30 cellular contexts compared by ENCODE assay signal in the genomic region with DNA sequence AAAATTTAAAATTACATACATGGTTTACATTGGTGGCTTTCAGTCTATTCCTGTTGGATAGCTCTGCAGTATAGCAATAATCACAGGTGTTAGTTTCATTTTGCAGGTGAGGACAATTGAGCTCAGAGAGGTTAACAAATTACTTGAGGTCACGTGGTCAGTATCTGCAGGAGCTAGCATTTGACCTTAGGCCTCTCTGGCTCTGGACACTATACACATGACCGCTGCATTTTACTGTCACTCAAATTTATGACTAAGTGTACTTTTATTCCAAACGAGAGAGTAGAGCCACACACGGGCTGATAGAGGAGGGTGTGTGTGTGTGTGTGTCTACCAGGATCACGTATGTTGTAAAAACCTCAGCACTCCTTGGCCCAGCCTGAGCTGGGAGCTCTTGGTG.
"Had no signal": no experiment of that assay in that cellular context is flagged by ENCODE, and none has a peak within 500 bp of the region (broad histone marks: within the 10 kb centered on the region; RNA-seq: fewer than 3 reads in every experiment).

No MANE protein-coding gene starts in this region.

- H3K36me3 Mint-ChIP-seq: activated CD8-positive, alpha-beta memory T cell treated with anti-CD3 and anti-CD28 coated beads, Interleukin-2, amount 10 ng/mL, durations not matched to agents 7 days and 5 days; activated naive CD8-positive, alpha-beta T cell treated with anti-CD3 and anti-CD28 coated beads for 36 hours; immature natural killer cell; stimulated activated effector memory CD8-positive, alpha-beta T cell treated with anti-CD3 and anti-CD28 coated beads, Interleukin-12 subunit alpha, Interleukin-12 subunit beta, amount 100 ng/mL, for 72 hours had no signal

- H3K27me3 Mint-ChIP-seq: activated CD4-positive, alpha-beta T cell treated with anti-CD3 and anti-CD28 coated beads for 36 hours; activated CD8-positive, alpha-beta memory T cell treated with anti-CD3 and anti-CD28 coated beads, Interleukin-2, amount 10 ng/mL, durations not matched to agents 7 days and 5 days; progenitor cell of endocrine pancreas; stimulated activated naive CD8-positive, alpha-beta T cell treated with anti-CD3 and anti-CD28 coated beads, Interleukin-15, Interleukin-2, amounts not matched to agents 100 ng/mL and 50 ng/mL, for 24 hours had no signal

- H3K4me1 ChIP-seq: adrenal gland, colonic mucosa, uterus had no signal

- H3K36me3 ChIP-seq: adrenal gland, cardiac muscle cell, colonic mucosa, gastrocnemius medialis, left ventricle myocardium inferior, ovary, thoracic aorta, uterus had no signal

- DNase-seq: activated CD4-positive, alpha-beta T cell treated with anti-CD3 and anti-CD28 coated beads for 36 hours; activated CD4-positive, CD25-positive, alpha-beta regulatory T cell; activated CD8-positive, alpha-beta memory T cell treated with anti-CD3 and anti-CD28 coated beads, Interleukin-2, amount 10 ng/mL, durations not matched to agents 7 days and 5 days; activated CD8-positive, alpha-beta T cell treated with anti-CD3 and anti-CD28 coated beads, Interleukin-2, amount 10 ng/mL, durations not matched to agents 7 days and 5 days; activated naive CD4-positive, alpha-beta T cell treated with Interleukin-2 at 50 U/mL for 16 hours; activated naive CD8-positive, alpha-beta T cell treated with anti-CD3 and anti-CD28 coated beads for 36 hours; activated T-cell treated with anti-CD3 and anti-CD28 coated beads, Interleukin-2, amount 50 U/mL, for 48 hours; adrenal gland; aorta; body of pancreas; cerebellar nuclear complex; colonic mucosa; effector memory CD4-positive, alpha-beta T cell; gastrocnemius medialis; glutamatergic neuron; hippocampal formation; immature natural killer cell; left ventricle myocardium inferior; ovary; stimulated activated CD4-positive, alpha-beta T cell treated with anti-CD3 and anti-CD28 coated beads, Interleukin-4, amount 100 ng/mL, for 24 hours; trophoblast cell; uterus had no signal

- ATAC-seq: activated CD4-positive, alpha-beta T cell treated with anti-CD3 and anti-CD28 coated beads for 36 hours; activated CD8-positive, alpha-beta memory T cell treated with anti-CD3 and anti-CD28 coated beads, Interleukin-2, amount 10 ng/mL, durations not matched to agents 7 days and 5 days; activated CD8-positive, alpha-beta T cell treated with anti-CD3 and anti-CD28 coated beads, Interleukin-2, amount 10 ng/mL, durations not matched to agents 7 days and 5 days; body of pancreas; gastrocnemius medialis; sciatic nerve; stimulated activated effector memory CD8-positive, alpha-beta T cell treated with anti-CD3 and anti-CD28 coated beads, Interleukin-12 subunit alpha, Interleukin-12 subunit beta, amount 100 ng/mL, for 72 hours had no signal

- H3K4me3 Mint-ChIP-seq: activated CD4-positive, alpha-beta T cell treated with anti-CD3 and anti-CD28 coated beads for 36 hours; activated CD8-positive, alpha-beta memory T cell treated with anti-CD3 and anti-CD28 coated beads, Interleukin-2, amount 10 ng/mL, durations not matched to agents 7 days and 5 days; activated CD8-positive, alpha-beta T cell treated with anti-CD3 and anti-CD28 coated beads, Interleukin-2, amount 10 ng/mL, durations not matched to agents 7 days and 5 days; activated naive CD8-positive, alpha-beta T cell treated with anti-CD3 and anti-CD28 coated beads for 36 hours; immature natural killer cell; nephron; stimulated activated effector memory CD8-positive, alpha-beta T cell treated with anti-CD3 and anti-CD28 coated beads, Interleukin-12 subunit alpha, Interleukin-12 subunit beta, amount 100 ng/mL, for 72 hours; stimulated activated naive CD8-positive, alpha-beta T cell treated with anti-CD3 and anti-CD28 coated beads, Interleukin-15, Interleukin-2, amounts not matched to agents 100 ng/mL and 50 ng/mL, for 24 hours had no signal

- H3K27ac ChIP-seq: adrenal gland, body of pancreas, colonic mucosa, gastrocnemius medialis, left ventricle myocardium inferior, ovary, skin epidermis, thoracic aorta, uterus had no signal

- H3K27ac Mint-ChIP-seq: activated CD4-positive, alpha-beta T cell treated with anti-CD3 and anti-CD28 coated beads for 36 hours; activated CD8-positive, alpha-beta memory T cell treated with anti-CD3 and anti-CD28 coated beads, Interleukin-2, amount 10 ng/mL, durations not matched to agents 7 days and 5 days; activated CD8-positive, alpha-beta T cell treated with anti-CD3 and anti-CD28 coated beads, Interleukin-2, amount 10 ng/mL, durations not matched to agents 7 days and 5 days; activated naive CD8-positive, alpha-beta T cell treated with anti-CD3 and anti-CD28 coated beads for 36 hours; immature natural killer cell; progenitor cell of endocrine pancreas; stimulated activated effector memory CD8-positive, alpha-beta T cell treated with anti-CD3 and anti-CD28 coated beads, Interleukin-12 subunit alpha, Interleukin-12 subunit beta, amount 100 ng/mL, for 72 hours; stimulated activated naive CD8-positive, alpha-beta T cell treated with anti-CD3 and anti-CD28 coated beads, Interleukin-15, Interleukin-2, amounts not matched to agents 100 ng/mL and 50 ng/mL, for 24 hours had no signal

- H3K27me3 ChIP-seq: adrenal gland, body of pancreas, cardiac muscle cell, colonic mucosa, gastrocnemius medialis, ovary, uterus had no signal

- H3K4me1 Mint-ChIP-seq: activated CD4-positive, alpha-beta T cell treated with anti-CD3 and anti-CD28 coated beads for 36 hours; activated CD8-positive, alpha-beta memory T cell treated with anti-CD3 and anti-CD28 coated beads, Interleukin-2, amount 10 ng/mL, durations not matched to agents 7 days and 5 days; activated naive CD8-positive, alpha-beta T cell treated with anti-CD3 and anti-CD28 coated beads for 36 hours; immature natural killer cell; stimulated activated effector memory CD8-positive, alpha-beta T cell treated with anti-CD3 and anti-CD28 coated beads, Interleukin-12 subunit alpha, Interleukin-12 subunit beta, amount 100 ng/mL, for 72 hours had no signal

- H3K9me3 ChIP-seq: body of pancreas, colonic mucosa, gastrocnemius medialis, ovary, thoracic aorta, uterus had no signal

- H3K4me3 ChIP-seq: adrenal gland, body of pancreas, cardiac muscle cell, colonic mucosa, gastrocnemius medialis, left ventricle myocardium inferior, ovary, skin epidermis, thoracic aorta, uterus had no signal
